1 cellular context compared by ENCODE assay signal in genomic region chr4:75514131-75514948, GRCh38.
TF ChIP-seq lines count a peak whose summit lies in the region.

Gene RCHY1, minus strand, starts transcription at chr4:75514403. Its CDS starts 117 bp downstream, at chr4:75514286.
Gene THAP6, plus strand, starts transcription at chr4:75514473. Its CDS starts 980 bp downstream, at chr4:75515453.

TF ChIP-seq in HepG2, 621 proteins besides CTCF, POLR2A, EP300 and RAD21 (continued from another document and continues in another):
- peak; percentile 88 for TF ChIP-seq PRDM10 (CRISPR knock-in tag; IDR thresholded peaks at IDR 0.05; ENCODE audit: low read depth)
- TF ChIP-seq NFKB2 (CRISPR knock-in tag; IDR thresholded peaks at IDR 0.05; ENCODE audit: borderline replicate concordance), result 0 out of 2 replicates have a peak, but pooled peaks have one; percentile 28
- no peak for TF ChIP-seq IKZF1 (IDR thresholded peaks at IDR 0.05)
- TF ChIP-seq ARID4A (CRISPR knock-in tag; IDR thresholded peaks at IDR 0.05; ENCODE audit: borderline replicate concordance), result peak; percentile 99
- peak; percentile 89; the same call in 1 of the 2 replicates for TF ChIP-seq SMAD1 (CRISPR knock-in tag; IDR thresholded peaks at IDR 0.05; ENCODE audit: borderline replicate concordance, low read depth)
- TF ChIP-seq REPIN1 (CRISPR knock-in tag; IDR thresholded peaks at IDR 0.05; ENCODE audit: borderline replicate concordance, low read depth), result peak; percentile 92; the same call in 1 of the 2 replicates
- no peak for TF ChIP-seq SCMH1 (CRISPR knock-in tag; IDR thresholded peaks at IDR 0.05; ENCODE audit: borderline replicate concordance)
- peak; percentile 26; the same call in 1 of the 2 replicates for TF ChIP-seq ZNF782 (CRISPR knock-in tag; IDR thresholded peaks at IDR 0.05; ENCODE audit: borderline replicate concordance)
- no peak for TF ChIP-seq ZNF879 (CRISPR knock-in tag; IDR thresholded peaks at IDR 0.05)
- TF ChIP-seq ZBTB26 (CRISPR knock-in tag; IDR thresholded peaks at IDR 0.05; ENCODE audit: borderline replicate concordance), result peak; percentile 64; the same call in 1 of the 2 replicates
- peak; percentile 96 for TF ChIP-seq POGZ (CRISPR knock-in tag; IDR thresholded peaks at IDR 0.05)
- TF ChIP-seq TP53 (CRISPR knock-in tag; conservative IDR thresholded peaks at IDR 0.05), result no peak
- TF ChIP-seq PAWR (CRISPR knock-in tag; IDR thresholded peaks at IDR 0.05; ENCODE audit: borderline replicate concordance), result peak; percentile 31; the same call in 1 of the 2 replicates
- no peak for TF ChIP-seq CBFB (CRISPR knock-in tag; IDR thresholded peaks at IDR 0.05)
- 0 out of 2 replicates have a peak, but pooled peaks have one; percentile 61 for TF ChIP-seq RNF2 (conservative IDR thresholded peaks at IDR 0.05; ENCODE audit: low read depth)
- peak; percentile 42; the same call in 1 of the 2 replicates for TF ChIP-seq ZNF704 (CRISPR knock-in tag; IDR thresholded peaks at IDR 0.05; ENCODE audit: borderline replicate concordance)
- no peak for TF ChIP-seq FOXP1 (IDR thresholded peaks at IDR 0.05)
- TF ChIP-seq FOXP1 (CRISPR knock-in tag; IDR thresholded peaks at IDR 0.05), result no peak
- peak; percentile 49; the same call in 1 of the 2 replicates for TF ChIP-seq ZNF34 (CRISPR knock-in tag; IDR thresholded peaks at IDR 0.05; ENCODE audit: borderline replicate concordance)
- TF ChIP-seq NR2F6 (IDR thresholded peaks at IDR 0.05), result no peak
- TF ChIP-seq NR2F6 (CRISPR knock-in tag; IDR thresholded peaks at IDR 0.05), result peak; percentile 58
- peak; percentile 64; the same call in 1 of the 2 replicates for TF ChIP-seq TFDP2 (CRISPR knock-in tag; IDR thresholded peaks at IDR 0.05)
- no peak for TF ChIP-seq CENPT (CRISPR knock-in tag; IDR thresholded peaks at IDR 0.05; ENCODE audit: low read depth)
- TF ChIP-seq AKAP8 (CRISPR knock-in tag; IDR thresholded peaks at IDR 0.05), result no peak
- TF ChIP-seq ZNF713 (CRISPR knock-in tag; IDR thresholded peaks at IDR 0.05), result no peak
- TF ChIP-seq KDM5B (CRISPR knock-in tag; IDR thresholded peaks at IDR 0.05; ENCODE audit: borderline replicate concordance), result peak; percentile 78; the same call in 1 of the 2 replicates
- no peak for TF ChIP-seq MED13 (CRISPR knock-in tag; IDR thresholded peaks at IDR 0.05)
- no peak for TF ChIP-seq ZNF264 (CRISPR knock-in tag; IDR thresholded peaks at IDR 0.05)
- TF ChIP-seq ZFP62 (CRISPR knock-in tag; IDR thresholded peaks at IDR 0.05), result no peak
- TF ChIP-seq SMAD3 (CRISPR knock-in tag; IDR thresholded peaks at IDR 0.05), result no peak; the same call in 1 of the 2 replicates
- TF ChIP-seq HDAC2 (CRISPR knock-in tag; IDR thresholded peaks at IDR 0.05), result peak; percentile 36
- no peak for TF ChIP-seq ZNF597 (CRISPR knock-in tag; IDR thresholded peaks at IDR 0.05)
- TF ChIP-seq ZNF674 (CRISPR knock-in tag; IDR thresholded peaks at IDR 0.05; ENCODE audit: low read depth), result 0 out of 2 replicates have a peak, but pooled peaks have one; percentile 73
- TF ChIP-seq SUZ12 (IDR thresholded peaks at IDR 0.05; ENCODE audit: low read depth, low read length), result no peak
- 0 out of 2 replicates have a peak, but pooled peaks have one; percentile 48 for TF ChIP-seq ZNF557 (CRISPR knock-in tag; IDR thresholded peaks at IDR 0.05)
- no peak for TF ChIP-seq ZBTB8A (CRISPR knock-in tag; IDR thresholded peaks at IDR 0.05; ENCODE audit: borderline replicate concordance, low read depth)
- peak; percentile 98 for TF ChIP-seq POLR2AphosphoS5 (IDR thresholded peaks at IDR 0.05; ENCODE audit: low read depth, low read length)
- no peak for TF ChIP-seq ZNF883 (CRISPR knock-in tag; IDR thresholded peaks at IDR 0.05; ENCODE audit: not compliant biosample characterization)
- peak; percentile 59; the same call in 1 of the 2 replicates for TF ChIP-seq ZNF510 (CRISPR knock-in tag; IDR thresholded peaks at IDR 0.05; ENCODE audit: low read depth)
- peak; percentile 92 for TF ChIP-seq UBTF (CRISPR knock-in tag; IDR thresholded peaks at IDR 0.05)
- TF ChIP-seq KMT2B (CRISPR knock-in tag; IDR thresholded peaks at IDR 0.05), result peak; percentile 97
- TF ChIP-seq HNRNPUL1 (IDR thresholded peaks at IDR 0.05; ENCODE audit: low read depth, low read length), result no peak
- TF ChIP-seq PAX8 (CRISPR knock-in tag; IDR thresholded peaks at IDR 0.05; ENCODE audit: borderline replicate concordance), result no peak
- TF ChIP-seq POLR2G (IDR thresholded peaks at IDR 0.05; ENCODE audit: low read depth, low read length), result peak; percentile 96
- TF ChIP-seq ZFP91 (CRISPR knock-in tag; IDR thresholded peaks at IDR 0.05; ENCODE audit: borderline replicate concordance), result peak; percentile 95
- TF ChIP-seq THYN1 (CRISPR knock-in tag; IDR thresholded peaks at IDR 0.05; ENCODE audit: borderline replicate concordance, low read depth), result no peak
- no peak for TF ChIP-seq ZC3H4 (CRISPR knock-in tag; IDR thresholded peaks at IDR 0.05; ENCODE audit: borderline replicate concordance)
- TF ChIP-seq KLF12 (CRISPR knock-in tag; IDR thresholded peaks at IDR 0.05; ENCODE audit: borderline replicate concordance), result peak; percentile 50; the same call in 1 of the 2 replicates
- TF ChIP-seq ZNF746 (CRISPR knock-in tag; IDR thresholded peaks at IDR 0.05), result no peak
- peak; percentile 78; the same call in 1 of the 2 replicates for TF ChIP-seq ZSCAN29 (CRISPR knock-in tag; conservative IDR thresholded peaks at IDR 0.05)
- no peak for TF ChIP-seq ZFP36L2 (CRISPR knock-in tag; IDR thresholded peaks at IDR 0.05)
- no peak for TF ChIP-seq U2AF1 (optimal IDR thresholded peaks at IDR 0.05; ENCODE audit: low read depth, low read length)
- TF ChIP-seq SIX1 (CRISPR knock-in tag; IDR thresholded peaks at IDR 0.05; ENCODE audit: borderline replicate concordance), result no peak
- TF ChIP-seq HNRNPH1 (optimal IDR thresholded peaks at IDR 0.05; ENCODE audit: low read depth, low read length), result peak; percentile 66
